22 cellular contexts compared by ENCODE assay signal in the genomic region with DNA sequence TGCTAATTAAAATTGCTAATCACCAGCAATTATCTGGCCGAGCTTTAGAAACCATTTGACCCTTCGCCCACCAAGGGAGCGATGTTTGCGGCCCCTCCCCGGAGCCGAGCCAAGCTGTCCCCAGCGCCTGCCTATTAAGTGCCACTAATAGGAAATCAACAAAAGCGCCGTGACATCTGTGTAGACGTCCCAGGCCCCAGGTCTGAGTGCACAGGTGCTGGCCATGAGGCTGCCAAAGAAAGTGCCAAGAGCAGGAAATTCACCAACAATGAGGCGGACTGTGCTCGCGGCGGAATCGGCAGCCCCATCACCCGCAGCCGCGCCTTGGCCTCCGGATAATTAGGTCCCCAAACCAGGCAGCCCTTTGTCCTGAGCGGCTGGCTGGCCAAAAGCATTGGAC. TPM values are rescaled to one million over a fixed set of nuclear protein-coding genes. Genes with fewer than 3 reads are reported as not detected.
A peak's percentile ranks its signal among the peaks of the same experiment; 100 is the strongest.
DNase-seq lines count a peak whose midpoint lies in the region; ATAC-seq, FAIRE-seq and TF ChIP-seq lines count a peak whose summit lies in the region.
"Had no signal": no experiment of that assay in that cellular context is flagged by ENCODE, and none has a peak within 500 bp of the region (broad histone marks: within the 10 kb centered on the region; RNA-seq: fewer than 3 reads in every experiment).

No MANE protein-coding gene starts in this region.

- H3K4me1 Mint-ChIP-seq in GM23338 (peaks cover 11% of the 10 kb centered on the region), neural progenitor cell (peaks cover 8% of the 10 kb centered on the region)

- no peak overlapping the region for H3K27ac Mint-ChIP-seq in GM23338
- no peak overlapping the region for H3K27ac Mint-ChIP-seq in neural progenitor cell
- H3K27ac Mint-ChIP-seq: CD8-positive, alpha-beta T cell had no signal

- H3K9me3 ChIP-seq in endothelial cell of umbilical vein (replicated peaks; ENCODE audit: control insufficient read depth, insufficient read depth, low read length) (no peaks in the 10 kb centered on the region), neural progenitor cell (ENCODE audit: low read depth) (no peaks in the 10 kb centered on the region)

- H3K27me3 Mint-ChIP-seq in GM23338 (ENCODE audit: insufficient read depth, low read depth, poor library complexity) (peaks cover 33% of the 10 kb centered on the region), neural progenitor cell (ENCODE audit: insufficient read depth, low read depth) (peaks cover 14% of the 10 kb centered on the region)

- H3K4me3 ChIP-seq in GM23338 (0 out of 2 replicates have a peak overlapping the region, but pooled peaks have one; percentile 24), endothelial cell of umbilical vein (replicated peaks in 1 of 3; ENCODE audit: insufficient read depth in 1 of 3, low read depth in 1 of 3, low read length in 3 of 3) (no peak overlapping the region), neural progenitor cell (no peak overlapping the region)
- H3K4me3 ChIP-seq: BLaER1 treated with 17β-estradiol and CSF1 and Interleukin-3, amounts not matched to agents 10 nM and 100 nM; SK-N-MC had no signal

- H3K27ac ChIP-seq in GM23338 (ENCODE audit: low read depth) (no peak overlapping the region), endothelial cell of umbilical vein (ENCODE audit: insufficient read depth, low read depth, low read length) (no peak overlapping the region), neural progenitor cell (no peak overlapping the region)
- H3K27ac ChIP-seq: BLaER1 treated with 17β-estradiol and CSF1 and Interleukin-3, amounts not matched to agents 10 nM and 100 nM; SK-N-MC had no signal

- H2AFZ ChIP-seq in GM23338 = no peak overlapping the region
- H2AFZ ChIP-seq in endothelial cell of umbilical vein (ENCODE audit: low read depth, low read length) = no peak overlapping the region
- H2AFZ ChIP-seq in neural progenitor cell (replicated peaks) = no peak overlapping the region

- H3K79me2 ChIP-seq in GM23338 (replicated peaks; ENCODE audit: insufficient read depth) (no peaks in the 10 kb centered on the region), endothelial cell of umbilical vein (ENCODE audit: control insufficient read depth, insufficient read depth, low read length) (no peaks in the 10 kb centered on the region), neural progenitor cell (ENCODE audit: low read depth) (no peaks in the 10 kb centered on the region)

- dilution Hi-C loops in endothelial cell of umbilical vein (cut with MboI; ENCODE audit: extremely low pct_ligation_motif_present, low sequenced_read_pairs) = no loop called here

- H3K4me3 Mint-ChIP-seq in GM23338 (no peak overlapping the region; the same call in 2 of the 3 replicates), neural progenitor cell (no peak overlapping the region)
- H3K4me3 Mint-ChIP-seq: CD8-positive, alpha-beta T cell had no signal

- no peak for TF ChIP-seq POLR2A in endothelial cell of umbilical vein (IDR thresholded peaks at IDR 0.05; ENCODE audit: low read depth, low read length)

- TF ChIP-seq CTCF in GM23338 (conservative IDR thresholded peaks at IDR 0.05; ENCODE audit: low read depth in 2 of 2) = no peak
- TF ChIP-seq CTCF in endothelial cell of umbilical vein (IDR thresholded peaks at IDR 0.05; ENCODE audit: extremely low read depth in 1 of 2, insufficient read depth in 1 of 2, low read depth in 1 of 2, low read length in 2 of 2) = no peak
- TF ChIP-seq CTCF in neural progenitor cell (IDR thresholded peaks at IDR 0.05) = no peak

- CTCF ChIA-PET in endothelial cell of umbilical vein (lab: Charles Lee) = no interaction called here

- no peaks in the 10 kb centered on the region for H3K9me1 ChIP-seq in endothelial cell of umbilical vein (replicated peaks; ENCODE audit: control insufficient read depth, extremely low read depth, insufficient read depth, low read length)

- H3K4me2 ChIP-seq in GM23338 (no peak overlapping the region), endothelial cell of umbilical vein (ENCODE audit: insufficient read depth, low read length) (no peak overlapping the region), neural progenitor cell (no peak overlapping the region)
- H3K4me2 ChIP-seq: BLaER1 treated with 17β-estradiol and CSF1 and Interleukin-3, amounts not matched to agents 10 nM and 100 nM had no signal

- H3K9me3 Mint-ChIP-seq in GM23338 (peaks cover 7% of the 10 kb centered on the region; the same call in 2 of the 3 replicates), neural progenitor cell (peaks cover 15% of the 10 kb centered on the region)

- POLR2A ChIA-PET in endothelial cell of umbilical vein (lab: Charles Lee) = no interaction called here

- no peaks in the 10 kb centered on the region for H3F3A ChIP-seq in GM23338 (replicated peaks; ENCODE audit: low read depth)
- peaks cover 9% of the 10 kb centered on the region for H3F3A ChIP-seq in neural progenitor cell (ENCODE audit: low read depth)

- BruUV-seq in endothelial cell of umbilical vein (replicated peaks; lab: Mats Ljungman, UMichigan) = no TSS peak

- H3K27me3 ChIP-seq in GM23338 (ENCODE audit: insufficient read depth) = peaks cover 24% of the 10 kb centered on the region
- peaks cover 0 to 4% of the 10 kb centered on the region in 2 experiments for H3K27me3 ChIP-seq in endothelial cell of umbilical vein (ENCODE audit: control insufficient read depth in 2 of 2, insufficient read depth in 2 of 2, low read length in 2 of 2)
- no peaks in the 10 kb centered on the region for H3K27me3 ChIP-seq in neural progenitor cell

- peaks cover 10% of the 10 kb centered on the region for H3K4me1 ChIP-seq in GM23338 (ENCODE audit: insufficient read depth)
- H3K4me1 ChIP-seq in endothelial cell of umbilical vein (ENCODE audit: control insufficient read depth, extremely low read depth, insufficient read depth, low read length) = no peaks in the 10 kb centered on the region
- peaks cover 10% of the 10 kb centered on the region for H3K4me1 ChIP-seq in neural progenitor cell
- H3K4me1 ChIP-seq: BLaER1 treated with 17β-estradiol and CSF1 and Interleukin-3, amounts not matched to agents 10 nM and 100 nM had no signal

- DNase-seq in GM23338 (ENCODE audit: low spot score) (no peak), NCI-H69 (lab: John Stamatoyannopoulos, UW) (peak; percentile 97), endothelial cell of umbilical vein (ENCODE audit: low read depth, low spot score) (no peak), neural progenitor cell (ENCODE audit: low spot score) (peak; percentile 69), germinal center (ENCODE audit: low spot score) (no peak), middle frontal gyrus (ENCODE audit: extremely low spot score, low spot score) (no peak)
- DNase-seq: Calu3; CD8-positive, alpha-beta T cell; DMS53; MM.1S; NCI-H1092 treated with DMSO at 0.1 percent for 48 hours; NCI-H187; NCI-H2107; NCI-H510A; SHP77 had no signal

- no peaks in the 10 kb centered on the region for H3K9me2 ChIP-seq in GM23338 (ENCODE audit: insufficient read depth)

- H3K36me3 Mint-ChIP-seq in GM23338 (ENCODE audit: low read depth) (peaks cover 2% of the 10 kb centered on the region; the same call in 1 of the 3 replicates), neural progenitor cell (no peaks in the 10 kb centered on the region)
- H3K36me3 Mint-ChIP-seq: CD8-positive, alpha-beta T cell had no signal

- FAIRE-seq in endothelial cell of umbilical vein (lab: Jason Lieb, UNC) = no peak
- FAIRE-seq: H54, RCC 7860 had no signal

- ATAC-seq in GM23338 (peak; percentile 50), esophagus mucosa (no peak)
- ATAC-seq: CD8-positive, alpha-beta T cell had no signal

- intact Hi-C loops in endothelial cell of umbilical vein (cut with micrococcal nuclease) = loop anchor here (5.0 kb wide), 1 partner anchor 276 kb away; no protein-coding TSS in a partner anchor

- H4K20me1 ChIP-seq in GM23338 (replicated peaks; ENCODE audit: insufficient read depth) (no peaks in the 10 kb centered on the region), endothelial cell of umbilical vein (replicated peaks; ENCODE audit: control insufficient read depth, extremely low read depth, insufficient read depth, low read length) (no peaks in the 10 kb centered on the region), neural progenitor cell (ENCODE audit: low read depth) (no peaks in the 10 kb centered on the region)
- H4K20me1 ChIP-seq: BLaER1 treated with 17β-estradiol and CSF1 and Interleukin-3, amounts not matched to agents 10 nM and 100 nM had no signal

- H3K9ac ChIP-seq in endothelial cell of umbilical vein (replicated peaks; ENCODE audit: extremely low read depth, insufficient read depth, low read length) (no peak overlapping the region), neural progenitor cell (no peak overlapping the region)
- H3K9ac ChIP-seq: BLaER1 treated with 17β-estradiol and CSF1 and Interleukin-3, amounts not matched to agents 10 nM and 100 nM had no signal

- H3K36me3 ChIP-seq in GM23338 (ENCODE audit: insufficient read depth) = no peaks in the 10 kb centered on the region
- no peaks in the 10 kb centered on the region for H3K36me3 ChIP-seq in endothelial cell of umbilical vein (ENCODE audit: control insufficient read depth in 2 of 2, extremely low read depth in 1 of 2, insufficient read depth in 2 of 2, low read length in 2 of 2)
- H3K36me3 ChIP-seq in neural progenitor cell = no peaks in the 10 kb centered on the region
- H3K36me3 ChIP-seq: BLaER1 treated with 17β-estradiol and CSF1 and Interleukin-3, amounts not matched to agents 10 nM and 100 nM had no signal

TF ChIP-seq in endothelial cell of umbilical vein, 7 proteins besides CTCF, POLR2A, EP300 and RAD21:
- no peak for TF ChIP-seq MYC (IDR thresholded peaks at IDR 0.05; ENCODE audit: low read depth, low read length)
- peak; percentile 28 for TF ChIP-seq EZH2 (IDR thresholded peaks at IDR 0.05; ENCODE audit: borderline replicate concordance, low read depth, low read length, severe bottlenecking)
- no peak for TF ChIP-seq POLR2AphosphoS5 (IDR thresholded peaks at IDR 0.05; ENCODE audit: insufficient read depth, low read depth, low read length)
TF ChIP-seq in endothelial cell of umbilical vein: peak in this region for 1.

RNA-seq across cellular contexts. Expression of a gene that starts 44.5 kb away (rescaled TPM):
- total RNA-seq in GM23338 (2014; rRNA removed; shearing (Covaris generic)) = not detected in 2 replicates
- polyA plus RNA-seq in GM23338 (2016; fragmentation: Nextera tagmentation; extraction: Ambion mirVana) (not detected in 2 replicates), endothelial cell of umbilical vein (not detected in 2 replicates)
- total RNA-seq in endothelial cell of umbilical vein (not detected in 2 replicates), neural progenitor cell (ENCODE audit: low replicate concordance) (not detected in 2 replicates), esophagus mucosa (not detected)
- polyA plus RNA-seq in endothelial cell of umbilical vein (2011; cell fraction: cytosol; rRNA removed) = not detected in 2 replicates
- not detected in 2 replicates for polyA plus RNA-seq in endothelial cell of umbilical vein (2011; cell fraction: nucleus; rRNA removed)
- polyA plus RNA-seq in endothelial cell of umbilical vein (2012) = not detected in 2 replicates
- polyA minus RNA-seq in endothelial cell of umbilical vein = not detected in 2 replicates
- not detected for polyA minus RNA-seq in endothelial cell of umbilical vein (2011; cell fraction: cytosol; rRNA and poly(A)+ RNA removed)
- polyA minus RNA-seq in endothelial cell of umbilical vein (2011; cell fraction: nucleus; rRNA and poly(A)+ RNA removed) = not detected in 2 replicates
- total RNA-seq: A673; Calu3; CD8-positive, alpha-beta T cell; LHCN-M2 had no signal

Comparison
In these comparisons a context has a peak if more than half of its experiments do, and no peak if none do; other contexts are left out.
1. DNase-seq: peak in NCI-H69 (single experiment) and neural progenitor cell (single experiment); none in GM23338 (single experiment), endothelial cell of umbilical vein (single experiment), germinal center (single experiment) and middle frontal gyrus (single experiment).